ENCODE assay signal across 20 cellular contexts in the genomic region with DNA sequence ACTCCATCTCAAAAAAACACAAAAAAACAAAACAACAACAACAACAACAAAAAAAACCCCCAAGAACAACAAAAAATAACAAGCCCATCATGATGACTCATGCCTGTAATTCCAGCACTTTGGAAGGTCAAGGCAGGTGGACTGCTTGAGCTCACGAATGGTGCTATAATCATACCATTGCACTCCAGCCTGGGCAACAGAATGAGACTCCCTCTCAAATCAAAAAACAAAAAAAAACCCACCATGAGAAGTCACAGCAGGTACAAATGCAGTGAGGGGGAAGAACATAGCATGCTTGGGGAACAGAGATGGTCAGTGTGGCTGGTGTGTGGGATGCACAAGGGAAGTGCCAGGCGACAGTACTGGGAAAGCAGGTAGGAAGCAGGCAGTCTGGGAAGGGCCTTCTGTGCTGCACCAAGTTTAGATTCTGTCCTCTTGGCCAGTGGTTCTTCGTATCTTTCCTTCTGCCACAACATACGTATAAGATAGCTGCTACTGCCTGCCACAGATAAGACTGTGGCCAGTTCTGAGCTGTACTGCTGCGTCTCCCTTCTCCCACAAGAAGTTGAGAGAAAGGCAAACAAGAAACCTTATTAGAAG. TPM values are rescaled to one million over a fixed set of nuclear protein-coding genes. Genes with fewer than 3 reads are reported as not detected.
A peak's percentile ranks its signal among the peaks of the same experiment; 100 is the strongest.
DNase-seq lines count a peak whose midpoint lies in the region; ATAC-seq, FAIRE-seq and TF ChIP-seq lines count a peak whose summit lies in the region.
"Had no signal": no experiment of that assay in that cellular context is flagged by ENCODE, and none has a peak within 500 bp of the region (broad histone marks: within the 10 kb centered on the region; RNA-seq: fewer than 3 reads in every experiment).

No MANE protein-coding gene starts in this region.

- H3K4me1 Mint-ChIP-seq in CD4-positive, alpha-beta T cell (ENCODE audit: low read depth): peaks cover 17% of the 10 kb centered on the region
- peaks cover 15% of the 10 kb centered on the region for H3K4me1 Mint-ChIP-seq in astrocyte (ENCODE audit: low read depth, unreplicated experiment)
- peaks cover 0 to 32% (median 8%) of the 10 kb centered on the region in 7 donors for H3K4me1 Mint-ChIP-seq in naive thymus-derived CD4-positive, alpha-beta T cell

- H3K27me3 ChIP-seq in CD4-positive, alpha-beta T cell (ENCODE audit: control insufficient read depth, insufficient read depth, low read length): no peaks in the 10 kb centered on the region
- no peaks in the 10 kb centered on the region for H3K27me3 ChIP-seq in astrocyte (ENCODE audit: insufficient read depth, low read length)
- H3K27me3 ChIP-seq in naive thymus-derived CD4-positive, alpha-beta T cell (ENCODE audit: control insufficient read depth in 2 of 2, insufficient read depth in 2 of 2, low read length in 2 of 2): no peaks in the 10 kb centered on the region

- H3K36me3 Mint-ChIP-seq in CD4-positive, alpha-beta T cell (ENCODE audit: low read depth): peaks cover 87% of the 10 kb centered on the region
- peaks cover 17% of the 10 kb centered on the region for H3K36me3 Mint-ChIP-seq in astrocyte (ENCODE audit: low read depth, unreplicated experiment)
- H3K36me3 Mint-ChIP-seq in naive thymus-derived CD4-positive, alpha-beta T cell: peaks cover 14 to 53% (median 33%) of the 10 kb centered on the region in 5 donors

- no peak overlapping the region for H3K4me3 ChIP-seq in astrocyte (ENCODE audit: insufficient read depth, low read depth, low read length)
- no peak overlapping the region for H3K4me3 ChIP-seq in naive thymus-derived CD4-positive, alpha-beta T cell (ENCODE audit: low read length)

- POLR2A ChIA-PET in CD4-positive, alpha-beta T cell (lab: Charles Lee): interaction anchor here (0.6 kb wide), 1 partner anchor 23 kb away, joined by 3 read pairs; no protein-coding TSS in a partner anchor
- POLR2A ChIA-PET in naive thymus-derived CD4-positive, alpha-beta T cell (lab: Charles Lee): interaction anchor here (0.6 kb wide), 1 partner anchor 89 kb away, joined by 4 read pairs; no protein-coding TSS in a partner anchor

- peak overlapping the region; percentile 42 for H3K27ac Mint-ChIP-seq in CD4-positive, alpha-beta T cell
- peak overlapping the region; percentile 10 for H3K27ac Mint-ChIP-seq in astrocyte (ENCODE audit: unreplicated experiment)
- H3K27ac Mint-ChIP-seq in naive thymus-derived CD4-positive, alpha-beta T cell: peak overlapping the region in 6 of 9 donors; percentile 2 to 50 (median 15)

- H3K4me1 ChIP-seq in astrocyte (ENCODE audit: insufficient read depth, low read length): peaks cover 19% of the 10 kb centered on the region
- H3K4me1 ChIP-seq in naive thymus-derived CD4-positive, alpha-beta T cell (ENCODE audit: control insufficient read depth in 2 of 2, insufficient read depth in 2 of 2, low read length in 2 of 2): peaks cover 0 to 5% of the 10 kb centered on the region in 2 donors

- DNase-seq in CD4-positive, alpha-beta T cell: no peak
- DNase-seq in HUDEP-2 (lab: John Stamatoyannopoulos, UW; ENCODE audit: unreplicated experiment in 76 of 76): peak in 75 of 76 experiments; percentile 6 to 90 (median 64)
- peak; percentile 63 for DNase-seq in astrocyte (ENCODE audit: low read depth)
- no peak for DNase-seq in naive thymus-derived CD4-positive, alpha-beta T cell
- no peak for DNase-seq in NCI-H1436 treated with DMSO at 0.1 percent for 48 hours (lab: John Stamatoyannopoulos, UW)
- no peak for DNase-seq in stimulated activated CD4-positive, alpha-beta T cell treated with anti-CD3 and anti-CD28 coated beads, Interleukin-4, amount 100 ng/mL, for 4 hours
- no peak for DNase-seq in foreskin melanocyte
- DNase-seq: activated CD4-positive, alpha-beta T cell treated with anti-CD3 and anti-CD28 coated beads, Interleukin-2, amount 50 U/mL, for 48 hours; activated gamma-delta T cell; AML-193; DMS79; effector CD8-positive, alpha-beta T cell; midbrain; NCI-H187 treated with DMSO at 0.1 percent for 48 hours; NCI-H82; stimulated activated CD4-positive, alpha-beta T cell treated with anti-CD3 and anti-CD28 coated beads, Interleukin-12 subunit alpha, Interleukin-12 subunit beta, amount 100 ng/mL, for 4 hours had no signal

- H2AFZ ChIP-seq in astrocyte (ENCODE audit: low read depth, low read length): no peak overlapping the region

- H3K4me3 Mint-ChIP-seq in CD4-positive, alpha-beta T cell: no peak overlapping the region
- H3K4me3 Mint-ChIP-seq in astrocyte (ENCODE audit: unreplicated experiment): no peak overlapping the region
- H3K4me3 Mint-ChIP-seq in naive thymus-derived CD4-positive, alpha-beta T cell: no peak overlapping the region

- no peaks in the 10 kb centered on the region for H3K79me2 ChIP-seq in astrocyte (ENCODE audit: insufficient read depth, low read length)

- no peak overlapping the region for H3K27ac ChIP-seq in CD4-positive, alpha-beta T cell (ENCODE audit: low read depth, low read length)
- no peak overlapping the region for H3K27ac ChIP-seq in astrocyte (ENCODE audit: low read depth, low read length)
- no peak overlapping the region for H3K27ac ChIP-seq in naive thymus-derived CD4-positive, alpha-beta T cell (ENCODE audit: low read depth, low read length)

- CTCF ChIA-PET in CD4-positive, alpha-beta T cell (lab: Charles Lee): interaction anchor here (0.6 kb wide), 1 partner anchor 34 kb away, joined by 3 read pairs; no protein-coding TSS in a partner anchor
- CTCF ChIA-PET in naive thymus-derived CD4-positive, alpha-beta T cell (lab: Charles Lee): interaction anchor here (0.6 kb wide), 2 partner anchors 38 to 405 kb away, joined by 3 read pairs; no protein-coding TSS in a partner anchor

- no peaks in the 10 kb centered on the region for H3K27me3 Mint-ChIP-seq in CD4-positive, alpha-beta T cell
- no peaks in the 10 kb centered on the region for H3K27me3 Mint-ChIP-seq in astrocyte (ENCODE audit: low read depth, unreplicated experiment)
- H3K27me3 Mint-ChIP-seq in naive thymus-derived CD4-positive, alpha-beta T cell: no peaks in the 10 kb centered on the region

- H3K9ac ChIP-seq in astrocyte (ENCODE audit: low read length): no peak overlapping the region

- ATAC-seq in CD4-positive, alpha-beta T cell (ENCODE audit: poor library complexity): no peak
- peak; percentile 29 for ATAC-seq in naive thymus-derived CD4-positive, alpha-beta T cell
- no peak for ATAC-seq in GM21390 (IDR thresholded peaks at IDR 0.05; ENCODE audit: unreplicated experiment)

- H3K9me3 Mint-ChIP-seq in CD4-positive, alpha-beta T cell: no peaks in the 10 kb centered on the region
- no peaks in the 10 kb centered on the region for H3K9me3 Mint-ChIP-seq in astrocyte (ENCODE audit: unreplicated experiment)
- H3K9me3 Mint-ChIP-seq in naive thymus-derived CD4-positive, alpha-beta T cell: peaks cover 0 to 1% (median 0%) of the 10 kb centered on the region in 11 donors

- H4K20me1 ChIP-seq in astrocyte (ENCODE audit: insufficient read depth, low read length): no peaks in the 10 kb centered on the region

- FAIRE-seq in astrocyte (lab: Jason Lieb, UNC): no peak
- FAIRE-seq: H54 had no signal

- no peak for TF ChIP-seq CTCF in CD4-positive, alpha-beta T cell (IDR thresholded peaks at IDR 0.05)
- TF ChIP-seq CTCF in astrocyte (IDR thresholded peaks at IDR 0.05; ENCODE audit: insufficient read depth, low read depth, low read length): no peak

- H3K4me2 ChIP-seq in astrocyte (ENCODE audit: low read length): peak overlapping the region; percentile 34

- intact Hi-C loops in CD4-positive, alpha-beta T cell (cut with DNase I, micrococcal nuclease): no loop called here
- intact Hi-C loops in naive thymus-derived CD4-positive, alpha-beta T cell (cut with micrococcal nuclease): no loop called here

- H3K9me3 ChIP-seq in CD4-positive, alpha-beta T cell (ENCODE audit: control insufficient read depth, low read length): no peaks in the 10 kb centered on the region
- H3K9me3 ChIP-seq in astrocyte (ENCODE audit: insufficient read depth, low read depth, low read length): no peaks in the 10 kb centered on the region
- no peaks in the 10 kb centered on the region for H3K9me3 ChIP-seq in naive thymus-derived CD4-positive, alpha-beta T cell (ENCODE audit: control insufficient read depth in 2 of 3, low read length in 3 of 3)

- H3K36me3 ChIP-seq in astrocyte (ENCODE audit: insufficient read depth, low read length): peaks cover 10% of the 10 kb centered on the region
- peaks cover 0 to 72% (median 0%) of the 10 kb centered on the region in 3 experiments for H3K36me3 ChIP-seq in naive thymus-derived CD4-positive, alpha-beta T cell (ENCODE audit: control insufficient read depth in 2 of 3, insufficient read depth in 3 of 3, low read length in 3 of 3)

RNA-seq across cellular contexts. Expression of a gene that starts 28.0 kb away (rescaled TPM):
- 10 to 100 TPM; 19.9 to 20.5 TPM for total RNA-seq in CD4-positive, alpha-beta T cell
- total RNA-seq in astrocyte: 10.0 and 11.5 TPM in 2 replicates
- 10 to 100 TPM in 4 of 5 experiments, 1 to 10 TPM in 1; 7.8 to 19.6 (median 18.8) TPM for total RNA-seq in naive thymus-derived CD4-positive, alpha-beta T cell
- polyA plus RNA-seq in naive thymus-derived CD4-positive, alpha-beta T cell: 1 to 10 TPM; 5.0 to 8.0 TPM

RNA-seq across cellular contexts. Expression of a gene that starts 56.8 kb away (rescaled TPM):
- not detected for total RNA-seq in CD4-positive, alpha-beta T cell
- not detected in 2 replicates for total RNA-seq in astrocyte
- not detected for total RNA-seq in naive thymus-derived CD4-positive, alpha-beta T cell
- polyA plus RNA-seq in naive thymus-derived CD4-positive, alpha-beta T cell: not detected
- total RNA-seq: osteocyte, temporal lobe had no signal

Comparison
In these comparisons a context has a peak if more than half of its experiments do, and no peak if none do; other contexts are left out.
1. DNase-seq: peak in HUDEP-2 (75 of 76) and astrocyte (single experiment); none in CD4-positive, alpha-beta T cell (0 of 10), naive thymus-derived CD4-positive, alpha-beta T cell (0 of 9), NCI-H1436 treated with DMSO at 0.1 percent for 48 hours (single experiment), stimulated activated CD4-positive, alpha-beta T cell treated with anti-CD3 and anti-CD28 coated beads, Interleukin-4, amount 100 ng/mL, for 4 hours (0 of 2) and foreskin melanocyte (single experiment).
2. Peak in every context shown above with its lines, with median percentiles within 50 percentile points of each other: H3K27ac Mint-ChIP-seq.